In genomic region chr6:142300758-142301251, GRCh38 we compare ENCODE assay signal across 8 cellular contexts. TPM values are rescaled to one million over a fixed set of nuclear protein-coding genes. Genes with fewer than 3 reads are reported as not detected.
A peak's percentile ranks its signal among the peaks of the same experiment; 100 is the strongest.
DNase-seq lines count a peak whose midpoint lies in the region; ATAC-seq lines count a peak whose summit lies in the region.

No MANE protein-coding gene starts in this region.

- DNase-seq in NCI-H1417 (lab: John Stamatoyannopoulos, UW) (peak in 2 of 3 experiments; percentile 35 to 49), NCI-H1417 treated with DMSO at 0.1 percent for 48 hours (lab: John Stamatoyannopoulos, UW) (no peak), iPS-NIHi11 (ENCODE audit: low spot score) (peak; percentile 19), midbrain (lab: John Stamatoyannopoulos, UW) (no peak), T-helper 1 cell (no peak)
- no peak for DNase-seq in activated T-helper 1 cell treated with anti-CD3 and anti-CD28 coated beads, Interleukin-12 subunit alpha, Interleukin-12 subunit beta, Interleukin-2, Interleukin-4 antibody, amounts not matched to agents 30 ng/mL and 10 ng/mL and 1 ng/mL, durations not matched to agents 14 hours and 24 hours and 36 hours (ENCODE audit: low spot score)

- H3K36me3 Mint-ChIP-seq in activated T-helper 1 cell treated with anti-CD3 and anti-CD28 coated beads, Interleukin-12 subunit alpha, Interleukin-12 subunit beta, Interleukin-2, Interleukin-4 antibody, amounts not matched to agents 30 ng/mL and 10 ng/mL and 1 ng/mL, durations not matched to agents 14 hours and 24 hours and 36 hours (ENCODE audit: low read depth) = no peaks in the 10 kb centered on the region
- H3K36me3 Mint-ChIP-seq in stimulated activated memory B cell treated with anti-CD40 and anti-IgM and Interleukin-4, amounts not matched to agents 10 μg/mL and 1 μg/mL and 100 μg/mL, for 72 hours = no peaks in the 10 kb centered on the region

- no peak for ATAC-seq in stimulated activated memory B cell treated with anti-CD40 and anti-IgM and Interleukin-4, amounts not matched to agents 10 μg/mL and 1 μg/mL and 100 μg/mL, for 72 hours
- ATAC-seq in HG03469 (IDR thresholded peaks at IDR 0.05; ENCODE audit: unreplicated experiment) = no peak

- no peaks in the 10 kb centered on the region for H3K4me1 Mint-ChIP-seq in activated T-helper 1 cell treated with anti-CD3 and anti-CD28 coated beads, Interleukin-12 subunit alpha, Interleukin-12 subunit beta, Interleukin-2, Interleukin-4 antibody, amounts not matched to agents 30 ng/mL and 10 ng/mL and 1 ng/mL, durations not matched to agents 14 hours and 24 hours and 36 hours (ENCODE audit: low read depth)
- H3K4me1 Mint-ChIP-seq in stimulated activated memory B cell treated with anti-CD40 and anti-IgM and Interleukin-4, amounts not matched to agents 10 μg/mL and 1 μg/mL and 100 μg/mL, for 72 hours = peaks cover 13% of the 10 kb centered on the region

- H3K4me3 Mint-ChIP-seq in activated T-helper 1 cell treated with anti-CD3 and anti-CD28 coated beads, Interleukin-12 subunit alpha, Interleukin-12 subunit beta, Interleukin-2, Interleukin-4 antibody, amounts not matched to agents 30 ng/mL and 10 ng/mL and 1 ng/mL, durations not matched to agents 14 hours and 24 hours and 36 hours = peak overlapping the region; percentile 70
- peak overlapping the region; percentile 79 for H3K4me3 Mint-ChIP-seq in stimulated activated memory B cell treated with anti-CD40 and anti-IgM and Interleukin-4, amounts not matched to agents 10 μg/mL and 1 μg/mL and 100 μg/mL, for 72 hours

- H3K27me3 Mint-ChIP-seq in activated T-helper 1 cell treated with anti-CD3 and anti-CD28 coated beads, Interleukin-12 subunit alpha, Interleukin-12 subunit beta, Interleukin-2, Interleukin-4 antibody, amounts not matched to agents 30 ng/mL and 10 ng/mL and 1 ng/mL, durations not matched to agents 14 hours and 24 hours and 36 hours (ENCODE audit: insufficient read depth) = peaks cover 33% of the 10 kb centered on the region
- H3K27me3 Mint-ChIP-seq in stimulated activated memory B cell treated with anti-CD40 and anti-IgM and Interleukin-4, amounts not matched to agents 10 μg/mL and 1 μg/mL and 100 μg/mL, for 72 hours = peaks cover 31% of the 10 kb centered on the region

- H3K9me3 Mint-ChIP-seq in activated T-helper 1 cell treated with anti-CD3 and anti-CD28 coated beads, Interleukin-12 subunit alpha, Interleukin-12 subunit beta, Interleukin-2, Interleukin-4 antibody, amounts not matched to agents 30 ng/mL and 10 ng/mL and 1 ng/mL, durations not matched to agents 14 hours and 24 hours and 36 hours = no peaks in the 10 kb centered on the region
- H3K9me3 Mint-ChIP-seq in stimulated activated memory B cell treated with anti-CD40 and anti-IgM and Interleukin-4, amounts not matched to agents 10 μg/mL and 1 μg/mL and 100 μg/mL, for 72 hours = no peaks in the 10 kb centered on the region

- intact Hi-C loops in activated T-helper 1 cell treated with anti-CD3 and anti-CD28 coated beads, Interleukin-12 subunit alpha, Interleukin-12 subunit beta, Interleukin-2, Interleukin-4 antibody, amounts not matched to agents 30 ng/mL and 10 ng/mL and 1 ng/mL, durations not matched to agents 14 hours and 24 hours and 36 hours (cut with micrococcal nuclease) = loop anchor here (5.0 to 10.0 kb wide), 2 partner anchors 86 to 156 kb away; partner anchors contain the start of genes NMBR and VTA1

- H3K27ac Mint-ChIP-seq in activated T-helper 1 cell treated with anti-CD3 and anti-CD28 coated beads, Interleukin-12 subunit alpha, Interleukin-12 subunit beta, Interleukin-2, Interleukin-4 antibody, amounts not matched to agents 30 ng/mL and 10 ng/mL and 1 ng/mL, durations not matched to agents 14 hours and 24 hours and 36 hours = no peak overlapping the region
- H3K27ac Mint-ChIP-seq in stimulated activated memory B cell treated with anti-CD40 and anti-IgM and Interleukin-4, amounts not matched to agents 10 μg/mL and 1 μg/mL and 100 μg/mL, for 72 hours = no peak overlapping the region

RNA-seq across cellular contexts. Expression of gene ADGRG6, which starts 1.0 kb away (rescaled TPM):
- not detected in 2 replicates for total RNA-seq in activated T-helper 1 cell treated with anti-CD3 and anti-CD28 coated beads, Interleukin-12 subunit alpha, Interleukin-12 subunit beta, Interleukin-2, Interleukin-4 antibody, amounts not matched to agents 30 ng/mL and 10 ng/mL and 1 ng/mL, durations not matched to agents 14 hours and 24 hours and 36 hours

Comparison
In these comparisons a context has a peak if more than half of its experiments do, and no peak if none do; other contexts are left out.
1. DNase-seq: peak in NCI-H1417 (2 of 3) and iPS-NIHi11 (single experiment); none in NCI-H1417 treated with DMSO at 0.1 percent for 48 hours (single experiment), activated T-helper 1 cell treated with anti-CD3 and anti-CD28 coated beads, Interleukin-12 subunit alpha, Interleukin-12 subunit beta, Interleukin-2, Interleukin-4 antibody, amounts not matched to agents 30 ng/mL and 10 ng/mL and 1 ng/mL, durations not matched to agents 14 hours and 24 hours and 36 hours (single experiment), midbrain (single experiment) and T-helper 1 cell (0 of 5).